In genomic region chr3:194081826-194082225, GRCh38 we compare ENCODE assay signal across 25 cellular contexts. TPM values are rescaled to one million over a fixed set of nuclear protein-coding genes. Genes with fewer than 3 reads are reported as not detected.
"Had no signal": no experiment of that assay in that cellular context is flagged by ENCODE, and none has a peak within 500 bp of the region (broad histone marks: within the 10 kb centered on the region; RNA-seq: fewer than 3 reads in every experiment).

No MANE protein-coding gene starts in this region.

- H3K9me3 Mint-ChIP-seq: endodermal cell; memory B cell; naive B cell; nephron; stimulated activated naive B cell treated with anti-CD40 and anti-IgM and Interleukin-4, amounts not matched to agents 10 μg/mL and 1 μg/mL and 100 μg/mL, for 72 hours had no signal

- H2AFZ ChIP-seq: parathyroid adenoma had no signal

- H3K9me3 ChIP-seq: left lung, lower lobe of right lung, psoas muscle, right lobe of liver, spleen, stomach, thoracic aorta had no signal

- H3K27ac ChIP-seq: coronary artery, foreskin keratinocyte, left lung, lower lobe of right lung, parathyroid adenoma, right lobe of liver, stomach, thoracic aorta had no signal

- H3K27ac Mint-ChIP-seq: endodermal cell; immature natural killer cell; memory B cell; naive B cell; stimulated activated naive B cell treated with anti-CD40 and anti-IgM and Interleukin-4, amounts not matched to agents 10 μg/mL and 1 μg/mL and 100 μg/mL, for 72 hours had no signal

- DNase-seq: effector CD4-positive, alpha-beta T cell; endodermal cell; erythroblast; foreskin keratinocyte; immature natural killer cell; left lung; lower lobe of right lung; midbrain; naive B cell; psoas muscle; retina; right lobe of liver; spleen; stimulated activated CD4-positive, alpha-beta T cell treated with anti-CD3 and anti-CD28 coated beads, Interleukin-15, amount 100 ng/mL, for 24 hours; stimulated activated CD4-positive, alpha-beta T cell treated with anti-CD3 and anti-CD28 coated beads, Interleukin-1b, Interleukin-23, amount 100 ng/mL, for 48 hours; stimulated activated CD4-positive, alpha-beta T cell treated with anti-CD3 and anti-CD28 coated beads, Interleukin-4, amount 100 ng/mL, for 4 hours; stimulated activated naive B cell treated with anti-CD40 and anti-IgM and Interleukin-4, amounts not matched to agents 10 μg/mL and 1 μg/mL and 100 μg/mL, for 72 hours; stomach; substantia nigra; trophoblast cell had no signal

- H3K36me3 ChIP-seq: left lung, lower lobe of right lung, right lobe of liver, spleen, stomach, thoracic aorta had no signal

- H3K9ac ChIP-seq: parathyroid adenoma had no signal

- H3K4me3 ChIP-seq: coronary artery, left lung, lower lobe of right lung, psoas muscle, right lobe of liver, spleen, stomach, thoracic aorta had no signal

- H3K36me3 Mint-ChIP-seq: immature natural killer cell; memory B cell; naive B cell; stimulated activated naive B cell treated with anti-CD40 and anti-IgM and Interleukin-4, amounts not matched to agents 10 μg/mL and 1 μg/mL and 100 μg/mL, for 72 hours had no signal

- H3K4me1 ChIP-seq: foreskin keratinocyte, parathyroid adenoma had no signal

- H3K27me3 ChIP-seq: left lung, right lobe of liver, spleen, stomach had no signal

- H3K4me3 Mint-ChIP-seq: endodermal cell; immature natural killer cell; memory B cell; naive B cell; nephron; stimulated activated naive B cell treated with anti-CD40 and anti-IgM and Interleukin-4, amounts not matched to agents 10 μg/mL and 1 μg/mL and 100 μg/mL, for 72 hours had no signal

RNA-seq across cellular contexts. Expression of gene HES1, which starts 54.1 kb away (rescaled TPM):
- polyA plus RNA-seq: immature natural killer cell had no signal
